9 cellular contexts compared by ENCODE assay signal in the genomic region with DNA sequence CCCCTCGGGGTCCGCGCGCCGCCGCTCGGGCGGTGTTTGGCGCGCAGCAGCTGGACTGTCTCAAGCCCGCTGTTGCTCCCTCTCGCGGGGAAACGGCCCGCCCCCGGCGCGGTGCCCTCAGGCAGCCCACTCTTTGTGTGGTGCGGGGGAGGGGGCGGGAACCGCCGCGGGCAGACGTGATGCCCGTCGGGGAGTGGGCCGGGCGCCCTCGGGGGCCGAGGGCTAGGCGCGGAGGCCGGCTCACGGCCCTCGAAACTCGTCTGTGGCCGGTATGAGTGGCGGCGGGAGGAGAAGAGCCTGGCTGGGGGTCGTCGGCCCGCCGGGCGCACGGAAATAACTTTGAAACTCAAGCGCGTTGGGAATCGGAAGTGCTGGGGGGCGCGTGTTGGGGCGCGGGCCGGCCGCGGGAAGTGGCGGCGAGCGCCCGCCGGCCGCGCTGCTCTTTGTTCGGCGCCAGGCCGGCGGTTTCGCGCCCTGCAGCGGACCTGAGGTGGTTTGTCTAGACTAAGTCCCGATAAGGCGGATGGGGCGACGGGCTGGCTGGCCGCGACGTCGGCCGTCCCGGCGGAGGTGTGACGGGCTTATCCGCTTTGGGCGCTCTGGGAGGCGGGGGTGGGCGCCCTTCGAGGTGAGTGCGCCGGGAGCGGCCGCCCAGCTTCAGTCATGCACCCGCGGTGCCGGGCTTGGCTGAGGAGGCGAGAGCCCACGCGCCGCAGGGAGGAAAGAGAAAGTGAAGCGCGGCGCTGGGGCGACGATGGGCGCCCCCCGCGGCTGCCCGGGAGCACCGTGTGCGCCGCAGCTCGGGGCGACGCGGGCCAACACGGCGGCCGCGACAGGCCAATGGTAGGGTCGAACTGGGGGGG. TPM values are rescaled to one million over a fixed set of nuclear protein-coding genes. Genes with fewer than 3 reads are reported as not detected.
A peak's percentile ranks its signal among the peaks of the same experiment; 100 is the strongest.
DNase-seq lines count a peak whose midpoint lies in the region; ATAC-seq, FAIRE-seq and TF ChIP-seq lines count a peak whose summit lies in the region.
"Had no signal": no experiment of that assay in that cellular context is flagged by ENCODE, and none has a peak within 500 bp of the region (broad histone marks: within the 10 kb centered on the region; RNA-seq: fewer than 3 reads in every experiment).

No MANE protein-coding gene starts in this region.

- ATAC-seq in RWPE2 (ENCODE audit: low read depth) (no peak), HG03469 (IDR thresholded peaks at IDR 0.05; ENCODE audit: unreplicated experiment) (no peak)

- peak overlapping the region; percentile 90 for H3K27ac ChIP-seq in RWPE2 (ENCODE audit: poor library complexity, severe bottlenecking)

- H3K9me3 ChIP-seq in RWPE2 (ENCODE audit: severe bottlenecking) (no peaks in the 10 kb centered on the region), adipocyte (ENCODE audit: control insufficient read depth, low read length) (no peaks in the 10 kb centered on the region)

- no peak for TF ChIP-seq CTCF in RWPE2 (IDR thresholded peaks at IDR 0.05; ENCODE audit: poor library complexity, severe bottlenecking)

- peak overlapping the region; percentile 96 for H3K9ac ChIP-seq in adipocyte (ENCODE audit: low read length)

- H3K4me1 ChIP-seq in RWPE2 (ENCODE audit: insufficient read depth, poor library complexity, severe bottlenecking) (peaks cover 5% of the 10 kb centered on the region), adipocyte (ENCODE audit: control insufficient read depth, insufficient read depth, low read length) (peaks cover 29% of the 10 kb centered on the region)

- H3K36me3 ChIP-seq in RWPE2 (ENCODE audit: low read depth): peaks cover 44% of the 10 kb centered on the region
- H3K36me3 ChIP-seq in adipocyte (ENCODE audit: control insufficient read depth, insufficient read depth, low read length, severe bottlenecking): peaks cover 17% of the 10 kb centered on the region

- TF ChIP-seq POLR2A in GM12892 (IDR thresholded peaks at IDR 0.05; ENCODE audit: low read depth, low read length): peak; percentile 62

- no peak for FAIRE-seq in GM12892 (lab: Jason Lieb, UNC)
- FAIRE-seq: colon had no signal

- H3K4me3 ChIP-seq in RWPE2 (ENCODE audit: severe bottlenecking) (peak overlapping the region; percentile 82), adipocyte (ENCODE audit: low read length) (peak overlapping the region; percentile 95), iPS-11a (ENCODE audit: low read depth, low read length) (peak overlapping the region; percentile 90)

- no peaks in the 10 kb centered on the region for H3K27me3 ChIP-seq in RWPE2 (ENCODE audit: insufficient read depth, poor library complexity, severe bottlenecking)
- no peaks in the 10 kb centered on the region for H3K27me3 ChIP-seq in adipocyte (replicated peaks; ENCODE audit: control insufficient read depth, insufficient read depth, low read length)

- DNase-seq in GM12892 (ENCODE audit: insufficient read length) (no peak), RWPE2 (ENCODE audit: low spot score) (no peak), adipocyte (ENCODE audit: low read depth) (peak; percentile 68), NCI-H1436 (lab: John Stamatoyannopoulos, UW) (no peak), hippocampal formation (lab: John Stamatoyannopoulos, UW) (no peak)
- DNase-seq in stimulated activated CD4-positive, alpha-beta T cell treated with anti-CD3 and anti-CD28 coated beads, Interleukin-12 subunit alpha, Interleukin-12 subunit beta, amount 100 ng/mL, for 4 hours: peak; percentile 57

RNA-seq across cellular contexts. Expression of a gene that starts 0.7 kb away (rescaled TPM):
- polyA plus RNA-seq in GM12892 (2012; ENCODE audit: missing spikeins): 1,875 TPM

Comparison
In these comparisons a context has a peak if more than half of its experiments do, and no peak if none do; other contexts are left out.
1. DNase-seq: peak in adipocyte (single experiment) and stimulated activated CD4-positive, alpha-beta T cell treated with anti-CD3 and anti-CD28 coated beads, Interleukin-12 subunit alpha, Interleukin-12 subunit beta, amount 100 ng/mL, for 4 hours (single experiment); none in GM12892 (single experiment), RWPE2 (single experiment), NCI-H1436 (single experiment) and hippocampal formation (0 of 2).
2. Peak in every context shown above with its lines, with median percentiles within 50 percentile points of each other: H3K4me3 ChIP-seq.